ENCODE assay signal across 13 cellular contexts in the genomic region with DNA sequence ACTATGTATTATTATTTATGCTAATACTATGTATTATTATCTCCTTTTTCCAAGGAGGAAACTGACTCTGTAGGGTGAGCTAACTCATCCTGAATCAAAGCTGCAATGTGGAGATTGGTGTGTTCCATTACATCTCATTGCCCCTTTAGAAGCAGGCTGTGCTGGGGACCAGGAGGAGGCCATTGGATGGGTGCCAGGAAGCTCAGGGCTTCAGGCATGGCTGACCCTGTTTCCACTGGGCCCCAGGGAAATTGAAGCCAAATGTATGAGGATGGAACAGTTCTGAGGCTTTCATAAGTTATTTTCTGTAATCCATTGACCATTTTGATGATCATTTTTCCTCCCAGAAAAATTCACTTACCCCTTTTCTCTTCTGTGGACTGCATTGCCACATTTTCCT.
A peak's percentile ranks its signal among the peaks of the same experiment; 100 is the strongest.
DNase-seq lines count a peak whose midpoint lies in the region; ATAC-seq and TF ChIP-seq lines count a peak whose summit lies in the region.
"Had no signal": no experiment of that assay in that cellular context is flagged by ENCODE, and none has a peak within 500 bp of the region (broad histone marks: within the 10 kb centered on the region; RNA-seq: fewer than 3 reads in every experiment).

No MANE protein-coding gene starts in this region.

- CTCF ChIA-PET in SK-N-SH (lab: Yijun Ruan, JAX) = no interaction called here

- no peak for ATAC-seq in SK-N-SH treated with all-trans-retinoic acid at 6 μM for 48 hours
- ATAC-seq: CD8-positive, alpha-beta T cell had no signal

- no peak overlapping the region for H2BK5ac ChIP-seq in trophoblast cell (ENCODE audit: low read depth, low read length, poor library complexity)

- H2BK120ac ChIP-seq in trophoblast cell (ENCODE audit: insufficient read depth, low read length, poor library complexity) = no peak overlapping the region

- H3K4me3 ChIP-seq in SK-N-SH (ENCODE audit: low read depth in 2 of 2, low read length in 1 of 2) = no peak overlapping the region
- no peak overlapping the region for H3K4me3 ChIP-seq in adipocyte (ENCODE audit: low read length)
- H3K4me3 ChIP-seq in trophoblast cell (ENCODE audit: low read depth, low read length) = no peak overlapping the region
- H3K4me3 ChIP-seq: GM23248 had no signal

- H3K9me3 ChIP-seq in SK-N-SH (no peaks in the 10 kb centered on the region), adipocyte (ENCODE audit: control insufficient read depth, low read length) (no peaks in the 10 kb centered on the region), trophoblast cell (ENCODE audit: insufficient read depth, low read depth, low read length) (no peaks in the 10 kb centered on the region)
- H3K9me3 ChIP-seq: Caco-2 had no signal

- no peak for TF ChIP-seq RAD21 in SK-N-SH (IDR thresholded peaks at IDR 0.05; ENCODE audit: low read length)

- H3K14ac ChIP-seq in trophoblast cell (ENCODE audit: low read length) = no peak overlapping the region

- H3K9ac ChIP-seq in SK-N-SH (no peak overlapping the region), adipocyte (ENCODE audit: low read length) (no peak overlapping the region), trophoblast cell (ENCODE audit: low read length) (no peak overlapping the region)
- H3K9ac ChIP-seq: GM23248 had no signal

- no peak overlapping the region for H3K4me2 ChIP-seq in SK-N-SH
- H3K4me2 ChIP-seq in trophoblast cell (ENCODE audit: low read length) = no peak overlapping the region

- no peaks in the 10 kb centered on the region for H3K79me1 ChIP-seq in trophoblast cell (ENCODE audit: low read length)

- H3K36me3 ChIP-seq in SK-N-SH (replicated peaks in 1 of 2; ENCODE audit: control insufficient read depth in 1 of 2, insufficient read depth in 2 of 2, low read length in 1 of 2) (no peaks in the 10 kb centered on the region), adipocyte (ENCODE audit: control insufficient read depth, insufficient read depth, low read length, severe bottlenecking) (no peaks in the 10 kb centered on the region), trophoblast cell (ENCODE audit: control insufficient read depth in 1 of 2, insufficient read depth in 2 of 2, low read length in 2 of 2) (no peaks in the 10 kb centered on the region)

- H2BK12ac ChIP-seq in trophoblast cell (ENCODE audit: low read length) = no peak overlapping the region

- peak; percentile 18 for DNase-seq in SK-N-SH
- DNase-seq in adipocyte (ENCODE audit: low read depth) = peak; percentile 18
- DNase-seq in kidney tubule cell (ENCODE audit: low spot score) = peak; percentile 39
- DNase-seq in NCI-H526 (lab: John Stamatoyannopoulos, UW) = no peak
- DNase-seq in HCEC 1CT = no peak
- no peak for DNase-seq in trophoblast cell
- DNase-seq: Caco-2; CD8-positive, alpha-beta T cell; DND-41; GF-D8; GM23248 had no signal

- H3K79me2 ChIP-seq in SK-N-SH (ENCODE audit: insufficient read depth) (no peaks in the 10 kb centered on the region), trophoblast cell (ENCODE audit: control insufficient read depth, insufficient read depth, low read length, poor library complexity) (no peaks in the 10 kb centered on the region)

- H3K27me3 ChIP-seq in SK-N-SH (ENCODE audit: insufficient read depth) (no peaks in the 10 kb centered on the region), adipocyte (replicated peaks; ENCODE audit: control insufficient read depth, insufficient read depth, low read length) (no peaks in the 10 kb centered on the region), trophoblast cell (ENCODE audit: insufficient read depth, low read length) (no peaks in the 10 kb centered on the region)

- no peaks in the 10 kb centered on the region for H3K9me2 ChIP-seq in SK-N-SH

- no peak for TF ChIP-seq EP300 in SK-N-SH (IDR thresholded peaks at IDR 0.05; ENCODE audit: borderline replicate concordance in 1 of 2, low read depth in 1 of 2, low read length in 1 of 2)

- no peak overlapping the region for H3K18ac ChIP-seq in trophoblast cell (ENCODE audit: low read length)

- H2AFZ ChIP-seq in SK-N-SH (ENCODE audit: low read depth) (no peak overlapping the region), trophoblast cell (ENCODE audit: insufficient read depth, low read length, poor library complexity) (no peak overlapping the region)
- H2AFZ ChIP-seq: GM23248 had no signal

- no peak for TF ChIP-seq CTCF in SK-N-SH (IDR thresholded peaks at IDR 0.05)

- H3K23ac ChIP-seq in trophoblast cell (ENCODE audit: low read length) = no peak overlapping the region

- H4K12ac ChIP-seq in trophoblast cell (ENCODE audit: low read depth, low read length) = no peak overlapping the region

- H3K4ac ChIP-seq in trophoblast cell (ENCODE audit: low read depth, low read length) = no peak overlapping the region

- H3F3A ChIP-seq in SK-N-SH (replicated peaks; ENCODE audit: insufficient read depth) = no peaks in the 10 kb centered on the region

- H4K91ac ChIP-seq in trophoblast cell (ENCODE audit: low read depth, low read length) = no peak overlapping the region

- H3K27ac ChIP-seq in SK-N-SH (ENCODE audit: low read depth in 2 of 2, low read length in 1 of 2) (no peak overlapping the region), trophoblast cell (ENCODE audit: low read depth, low read length) (no peak overlapping the region)
- H3K27ac ChIP-seq: GM23248, HL-60 had no signal

- POLR2A ChIA-PET in SK-N-SH (lab: Yijun Ruan, JAX) = no interaction called here

- H3K4me1 ChIP-seq in SK-N-SH (ENCODE audit: control insufficient read depth in 1 of 2, insufficient read depth in 2 of 2, low read depth in 1 of 2, low read length in 1 of 2) = no peaks in the 10 kb centered on the region
- no peaks in the 10 kb centered on the region for H3K4me1 ChIP-seq in adipocyte (ENCODE audit: control insufficient read depth, insufficient read depth, low read length)
- H3K4me1 ChIP-seq in trophoblast cell (ENCODE audit: control insufficient read depth in 1 of 2, insufficient read depth in 2 of 2, low read length in 2 of 2) = no peaks in the 10 kb centered on the region
- H3K4me1 ChIP-seq: Caco-2 had no signal

- H2AK5ac ChIP-seq in trophoblast cell (ENCODE audit: low read length) = no peak overlapping the region

- H4K20me1 ChIP-seq in SK-N-SH (ENCODE audit: insufficient read depth) = no peaks in the 10 kb centered on the region

- no peak overlapping the region for H4K8ac ChIP-seq in trophoblast cell (ENCODE audit: low read depth, low read length)

TF ChIP-seq in SK-N-SH, 30 proteins besides CTCF, POLR2A, EP300 and RAD21 (continues in another document):
- TF ChIP-seq MEF2A (IDR thresholded peaks at IDR 0.05; ENCODE audit: borderline replicate concordance, low read depth) (no peak), POLR2AphosphoS5 (IDR thresholded peaks at IDR 0.05; ENCODE audit: low read depth, low read length) (no peak), RFX5 (IDR thresholded peaks at IDR 0.05; ENCODE audit: low read length) (no peak), ELF1 (IDR thresholded peaks at IDR 0.05) (no peak), CHD2 (IDR thresholded peaks at IDR 0.05; ENCODE audit: low read length, partially characterized antibody) (no peak), FOXM1 (IDR thresholded peaks at IDR 0.05; ENCODE audit: low read depth) (no peak), FOXJ3 (CRISPR knock-in tag; IDR thresholded peaks at IDR 0.05) (no peak), NRF1 (IDR thresholded peaks at IDR 0.05; ENCODE audit: low read depth, low read length) (no peak), RXRA (IDR thresholded peaks at IDR 0.05; ENCODE audit: borderline replicate concordance, low read depth) (no peak), TCF12 (IDR thresholded peaks at IDR 0.05) (no peak), SMC3 (IDR thresholded peaks at IDR 0.05; ENCODE audit: low read depth, low read length) (no peak)

TF ChIP-seq in SK-N-SH treated with all-trans-retinoic acid at 6 μM for 48 hours, 23 proteins besides CTCF, POLR2A, EP300 and RAD21:
- TF ChIP-seq CSRNP3 (CRISPR knock-in tag; IDR thresholded peaks at IDR 0.05) (no peak), RARB (CRISPR knock-in tag; IDR thresholded peaks at IDR 0.05) (no peak), GLIS3 (CRISPR knock-in tag; IDR thresholded peaks at IDR 0.05) (no peak), OSR1 (CRISPR knock-in tag; IDR thresholded peaks at IDR 0.05) (no peak), TCF4 (CRISPR knock-in tag; IDR thresholded peaks at IDR 0.05; ENCODE audit: borderline replicate concordance) (no peak)

Comparison
In these comparisons a context has a peak if more than half of its experiments do, and no peak if none do; other contexts are left out.
1. DNase-seq: peak in SK-N-SH (single experiment), adipocyte (single experiment) and kidney tubule cell (single experiment); none in NCI-H526 (0 of 2), HCEC 1CT (single experiment) and trophoblast cell (0 of 2).